In genomic region chr11:8671242-8671641, GRCh38 we compare ENCODE assay signal across 9 cellular contexts. TPM values are rescaled to one million over a fixed set of nuclear protein-coding genes. Genes with fewer than 3 reads are reported as not detected.
DNase-seq lines count a peak whose midpoint lies in the region; ATAC-seq and TF ChIP-seq lines count a peak whose summit lies in the region.
"Had no signal": no experiment of that assay in that cellular context is flagged by ENCODE, and none has a peak within 500 bp of the region (broad histone marks: within the 10 kb centered on the region; RNA-seq: fewer than 3 reads in every experiment).

No MANE protein-coding gene starts in this region.

- H2AFZ ChIP-seq in hepatocyte, result no peak overlapping the region

- intact Hi-C loops in ascending aorta (cut with DNase I), result no loop called here

- 40% methylated on average over 4 of the region's 4 CpGs for WGBS in hepatocyte (ENCODE audit: low lambda C conversion rate, missing lambda C conversion rate)

- H3K9me3 ChIP-seq in ascending aorta, result no peaks in the 10 kb centered on the region
- no peaks in the 10 kb centered on the region for H3K9me3 ChIP-seq in hepatocyte (ENCODE audit: low read depth)
- H3K9me3 ChIP-seq: SJCRH30 had no signal

- no peak overlapping the region for H3K4me2 ChIP-seq in hepatocyte

- H3K4me3 ChIP-seq in ascending aorta (no peak overlapping the region), hepatocyte (no peak overlapping the region), skeletal muscle cell (ENCODE audit: low read depth, low read length) (no peak overlapping the region)
- H3K4me3 ChIP-seq: SJCRH30 had no signal

- ATAC-seq in HG03139 (IDR thresholded peaks at IDR 0.05; ENCODE audit: unreplicated experiment) (no peak), GM18502 (IDR thresholded peaks at IDR 0.05; ENCODE audit: poor library complexity, unreplicated experiment) (no peak), GM19452 (IDR thresholded peaks at IDR 0.05; ENCODE audit: unreplicated experiment) (no peak)

- no peaks in the 10 kb centered on the region for H3K9me2 ChIP-seq in hepatocyte (replicated peaks; ENCODE audit: insufficient read depth)

- H3K4me1 ChIP-seq in ascending aorta (peaks cover 5 to 13% of the 10 kb centered on the region in 2 donors), hepatocyte (ENCODE audit: insufficient read depth) (peaks cover 8% of the 10 kb centered on the region)
- H3K4me1 ChIP-seq: SJCRH30 had no signal

- no peaks in the 10 kb centered on the region for H3K79me2 ChIP-seq in hepatocyte

- H3K27ac ChIP-seq in ascending aorta, result peak overlapping the region; percentile 86 to 88
- peak overlapping the region; percentile 78 for H3K27ac ChIP-seq in hepatocyte
- H3K27ac ChIP-seq: SJCRH30 had no signal

- H4K20me1 ChIP-seq in hepatocyte (ENCODE audit: insufficient read depth, poor library complexity, severe bottlenecking), result no peaks in the 10 kb centered on the region

- H3K27me3 ChIP-seq in ascending aorta, result no peaks in the 10 kb centered on the region
- no peaks in the 10 kb centered on the region for H3K27me3 ChIP-seq in hepatocyte
- H3K27me3 ChIP-seq: SJCRH30 had no signal

- H3K36me3 ChIP-seq in ascending aorta (peaks cover 0 to 11% of the 10 kb centered on the region in 2 donors), hepatocyte (replicated peaks; ENCODE audit: insufficient read depth, low read depth) (no peaks in the 10 kb centered on the region)
- H3K36me3 ChIP-seq: SJCRH30 had no signal

- TF ChIP-seq CTCF in ascending aorta (IDR thresholded peaks at IDR 0.05) (no peak), hepatocyte (IDR thresholded peaks at IDR 0.05; ENCODE audit: poor library complexity) (no peak)

- peak; percentile 98 for DNase-seq in HS-5 (ENCODE audit: low read depth)
- peak in 1 of 2 donors; percentile 84 for DNase-seq in ascending aorta (ENCODE audit: low spot score in 2 of 2)
- DNase-seq in hepatocyte (ENCODE audit: low spot score), result peak; percentile 52
- peak; percentile 89 for DNase-seq in skeletal muscle cell (ENCODE audit: low read depth)
- DNase-seq in foreskin melanocyte, result no peak

RNA-seq across cellular contexts. Expression of gene TRIM66, which starts 11.2 kb away (rescaled TPM):
- total RNA-seq in ascending aorta (3.9 TPM), hepatocyte (1.2 and 4.7 TPM in 2 replicates)
- polyA plus RNA-seq in hepatocyte, result 1.4 and 2.1 TPM in 2 replicates

RNA-seq across cellular contexts. Expression of gene RPL27A, which starts 11.3 kb away (rescaled TPM):
- 789 TPM for total RNA-seq in ascending aorta
- total RNA-seq in hepatocyte, result 818 and 854 TPM in 2 replicates
- polyA plus RNA-seq in hepatocyte, result 803 and 849 TPM in 2 replicates
